In the genomic region with DNA sequence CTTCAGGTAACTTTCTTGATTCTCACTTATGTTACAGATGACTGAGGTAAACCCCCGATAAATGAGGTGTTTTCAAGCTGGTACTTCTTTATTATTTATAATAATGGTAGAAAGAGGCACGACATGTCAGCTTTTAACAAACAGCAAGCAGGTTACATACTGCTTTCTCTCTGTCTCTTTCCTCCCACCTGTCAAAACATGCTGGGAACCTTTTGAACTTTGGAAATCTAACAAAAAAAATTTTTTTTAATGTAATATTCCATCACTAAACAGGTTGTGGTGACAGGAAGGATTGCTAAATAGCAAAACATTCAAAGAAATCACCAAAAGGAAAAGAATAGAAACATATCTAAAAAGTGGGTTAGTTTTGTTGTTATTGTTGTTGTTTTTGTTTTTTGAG, we compare ENCODE assay signal across 9 cellular contexts.
"Had no signal": no experiment of that assay in that cellular context is flagged by ENCODE, and none has a peak within 500 bp of the region (broad histone marks: within the 10 kb centered on the region; RNA-seq: fewer than 3 reads in every experiment).

No MANE protein-coding gene starts in this region.

- H3K27ac Mint-ChIP-seq: GM23338, H9, HFFc6 had no signal

- H3K27ac ChIP-seq: GM23248 had no signal

- H3K9ac ChIP-seq: GM23248 had no signal

- H3K4me1 Mint-ChIP-seq: H9 had no signal

- H3K4me3 ChIP-seq: GM23248, GM23338, HAP-1 had no signal

- H3K9me3 Mint-ChIP-seq: GM23338, H9, HFFc6 had no signal

- H3K9me3 ChIP-seq: HAP-1 had no signal

- H3K4me3 Mint-ChIP-seq: GM23338, H9, HFFc6 had no signal

- DNase-seq: GM23248, GOT3, H7, H9, HCEC 1CT, HFFc6 had no signal

- ATAC-seq: GM23338, HCT116 had no signal

- H3K4me2 ChIP-seq: GM23338 had no signal

- H3K4me1 ChIP-seq: HAP-1 had no signal

- H3K36me3 ChIP-seq: HAP-1 had no signal
